Comparison of ENCODE assay signal across 12 cellular contexts in the genomic region with DNA sequence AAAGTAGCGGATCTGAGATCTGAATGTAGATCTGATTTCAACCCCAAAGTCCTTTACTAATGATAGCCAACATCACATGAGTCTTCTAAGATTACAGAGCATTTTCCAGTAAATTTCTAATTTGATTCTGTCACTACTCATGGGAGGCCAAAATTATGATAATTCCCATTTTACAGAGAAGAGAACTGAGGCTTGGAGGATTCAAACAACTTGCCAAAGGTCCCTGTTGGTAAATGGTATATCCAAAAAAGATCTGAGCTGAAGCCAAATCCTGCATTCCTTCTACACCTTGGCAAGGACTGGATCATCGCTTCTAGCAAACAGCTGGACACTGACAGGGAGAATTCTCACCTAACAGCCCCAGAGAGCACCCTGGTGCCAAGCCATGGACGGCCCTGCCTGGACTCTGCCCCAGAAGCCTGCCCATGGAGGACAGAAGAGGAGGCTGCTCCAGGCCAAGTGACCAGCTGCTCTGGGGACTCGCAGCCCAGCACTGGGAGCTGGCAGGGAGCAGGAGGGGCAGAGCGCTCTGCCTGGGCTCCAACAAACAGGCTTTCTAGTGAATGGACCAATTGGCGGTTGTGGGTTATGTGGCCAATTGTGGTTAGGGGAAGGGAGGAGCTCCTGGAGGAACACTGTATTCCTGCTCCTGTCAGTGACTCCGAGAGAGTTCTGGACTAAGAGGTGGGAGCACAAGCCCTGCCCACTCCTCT. TPM values are rescaled to one million over a fixed set of nuclear protein-coding genes. Genes with fewer than 3 reads are reported as not detected.
DNase-seq lines count a peak whose midpoint lies in the region; ATAC-seq and TF ChIP-seq lines count a peak whose summit lies in the region.
"Had no signal": no experiment of that assay in that cellular context is flagged by ENCODE, and none has a peak within 500 bp of the region (broad histone marks: within the 10 kb centered on the region; RNA-seq: fewer than 3 reads in every experiment).

No MANE protein-coding gene starts in this region.

- no peaks in the 10 kb centered on the region for H4K20me1 ChIP-seq in OCI-LY7 (ENCODE audit: insufficient read depth, low read length)

- no peaks in the 10 kb centered on the region for H3K36me3 ChIP-seq in OCI-LY7 (ENCODE audit: insufficient read depth, low read length)
- no peaks in the 10 kb centered on the region for H3K36me3 ChIP-seq in uterus
- H3K36me3 ChIP-seq: ovary had no signal

- H3K27ac ChIP-seq in cingulate gyrus (ENCODE audit: low read depth, low read length) (peak overlapping the region; percentile 84), OCI-LY7 (ENCODE audit: low read depth, low read length, poor library complexity, severe bottlenecking) (no peak overlapping the region), uterus (no peak overlapping the region)
- H3K27ac ChIP-seq: ovary had no signal

- no peak for ATAC-seq in GM18870 (IDR thresholded peaks at IDR 0.05; ENCODE audit: unreplicated experiment)
- ATAC-seq in esophagus mucosa, result no peak
- ATAC-seq: PC-3 had no signal

- DNase-seq in C1 segment of cervical spinal cord (lab: John Stamatoyannopoulos, UW) (peak in 13 of 14 donors; percentile 32 to 89 (median 77)), NCI-H2107 (lab: John Stamatoyannopoulos, UW) (peak; percentile 12), occipital lobe (lab: John Stamatoyannopoulos, UW) (peak; percentile 76), OCI-LY7 (ENCODE audit: low spot score) (no peak), uterus (no peak)
- DNase-seq: Kasumi-1; ovary; PC-3; stimulated activated CD4-positive, alpha-beta T cell treated with anti-CD3 and anti-CD28 coated beads, Interleukin-4, amount 100 ng/mL, for 1 hour had no signal

- POLR2A ChIA-PET in OCI-LY7 (lab: Charles Lee), result interaction anchor here (0.7 kb wide), 1 partner anchor 30 kb away, joined by 3 read pairs; no protein-coding TSS in a partner anchor

- no peaks in the 10 kb centered on the region for H3K27me3 ChIP-seq in uterus
- H3K27me3 ChIP-seq: ovary had no signal

- no TSS peak for BruUV-seq in OCI-LY7 (replicated peaks; lab: Mats Ljungman, UMichigan)

- H3K4me1 ChIP-seq in OCI-LY7 (ENCODE audit: insufficient read depth, low read length, poor library complexity, severe bottlenecking) (peaks cover 11% of the 10 kb centered on the region), uterus (no peaks in the 10 kb centered on the region)

- H3K9me3 ChIP-seq in OCI-LY7 (ENCODE audit: low read length) (no peaks in the 10 kb centered on the region), uterus (no peaks in the 10 kb centered on the region)
- H3K9me3 ChIP-seq: ovary had no signal

- H3K4me2 ChIP-seq in OCI-LY7 (ENCODE audit: low read length), result no peak overlapping the region

- H3K79me2 ChIP-seq in OCI-LY7 (ENCODE audit: insufficient read depth, low read depth, low read length), result no peaks in the 10 kb centered on the region

- TF ChIP-seq POLR2A in uterus (IDR thresholded peaks at IDR 0.05), result no peak

- no peaks in the 10 kb centered on the region for H3K9me2 ChIP-seq in OCI-LY7 (ENCODE audit: insufficient read depth, low read length)

- H3K4me3 ChIP-seq in OCI-LY7 (ENCODE audit: low read depth, low read length, poor library complexity, severe bottlenecking), result no peak overlapping the region
- no peak overlapping the region for H3K4me3 ChIP-seq in uterus
- H3K4me3 ChIP-seq: ovary had no signal

- no peak overlapping the region for H2AFZ ChIP-seq in OCI-LY7 (ENCODE audit: low read length)

- CTCF ChIA-PET in OCI-LY7 (lab: Charles Lee; ENCODE audit: unreplicated experiment), result interaction anchor here (0.6 kb wide), 3 partner anchors 21 to 80 kb away, joined by 3 to 8 read pairs (median 3); partner anchors contain the start of gene AHCYL1

- intact Hi-C loops in OCI-LY7 (cut with micrococcal nuclease; ENCODE audit: unreplicated experiment) (no loop called here), uterus (cut with DNase I; ENCODE audit: low total_unique reads) (no loop called here)

- TF ChIP-seq CTCF in OCI-LY7 (conservative IDR thresholded peaks at IDR 0.05; ENCODE audit: low read length), result no peak
- TF ChIP-seq CTCF in uterus (IDR thresholded peaks at IDR 0.05), result no peak

RNA-seq across cellular contexts. Expression of gene CSF1, which starts 6.4 kb away (rescaled TPM):
- 3.9 TPM for total RNA-seq in occipital lobe
- not detected in 2 replicates for total RNA-seq in OCI-LY7 (2014; rRNA removed; shearing (Covaris generic))
- total RNA-seq in OCI-LY7 (2022), result not detected in 2 replicates
- 10 to 100 TPM; 19.8 to 48.2 (median 34.2) TPM for total RNA-seq in uterus
- total RNA-seq in esophagus mucosa, result 4.6 TPM

Comparison
In these comparisons a context has a peak if more than half of its experiments do, and no peak if none do; other contexts are left out.
1. DNase-seq: peak in C1 segment of cervical spinal cord (13 of 14), NCI-H2107 (single experiment) and occipital lobe (single experiment); none in OCI-LY7 (single experiment) and uterus (0 of 2).